ENCODE assay signal across 1 cellular context in the genomic region with DNA sequence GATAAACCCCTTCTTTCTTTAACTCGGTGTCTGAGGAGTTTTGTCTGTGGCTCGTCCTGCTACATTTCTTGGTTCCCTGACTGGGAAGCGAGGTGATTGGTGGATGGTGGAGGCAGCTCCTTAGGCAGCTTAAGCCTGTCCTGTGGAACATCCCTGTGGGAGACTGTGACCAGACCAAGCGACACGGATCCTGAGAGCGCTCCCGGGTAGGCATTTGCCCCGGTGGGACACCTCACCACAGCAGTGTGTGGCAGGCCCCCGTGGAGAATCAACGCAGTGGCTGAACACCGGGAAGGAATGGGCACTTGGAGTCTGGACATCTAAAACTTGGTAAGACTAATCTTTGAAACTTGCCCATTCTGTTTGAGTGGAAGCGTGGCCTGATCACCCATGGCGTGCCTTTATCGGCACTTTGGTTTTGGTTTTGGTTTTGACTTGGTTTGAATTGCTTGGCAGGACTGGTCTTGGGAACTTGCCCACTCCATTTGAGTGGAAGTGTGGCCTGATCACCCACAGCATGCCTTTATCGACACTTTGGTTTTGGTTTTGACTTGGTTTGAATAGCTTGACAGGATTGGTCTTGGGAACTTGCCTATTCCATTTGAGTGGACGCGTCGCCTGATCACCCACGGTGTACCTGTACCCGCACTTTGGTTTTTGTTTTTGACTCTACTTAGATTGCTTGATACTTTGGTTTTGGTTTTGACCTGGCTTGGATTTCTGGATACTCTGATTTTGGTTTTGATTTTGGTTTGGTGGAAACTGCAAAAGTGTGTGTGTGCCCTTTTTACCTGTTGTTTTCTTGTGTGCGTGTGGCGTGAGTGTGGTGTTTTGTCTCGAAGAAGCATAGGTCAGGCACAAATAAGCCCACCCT.
TF ChIP-seq lines count a peak whose summit lies in the region.

No MANE protein-coding gene starts in this region.

TF ChIP-seq in K562, 482 proteins besides CTCF, POLR2A, EP300 and RAD21 (continued from another document):
- TF ChIP-seq, protein P1, sequence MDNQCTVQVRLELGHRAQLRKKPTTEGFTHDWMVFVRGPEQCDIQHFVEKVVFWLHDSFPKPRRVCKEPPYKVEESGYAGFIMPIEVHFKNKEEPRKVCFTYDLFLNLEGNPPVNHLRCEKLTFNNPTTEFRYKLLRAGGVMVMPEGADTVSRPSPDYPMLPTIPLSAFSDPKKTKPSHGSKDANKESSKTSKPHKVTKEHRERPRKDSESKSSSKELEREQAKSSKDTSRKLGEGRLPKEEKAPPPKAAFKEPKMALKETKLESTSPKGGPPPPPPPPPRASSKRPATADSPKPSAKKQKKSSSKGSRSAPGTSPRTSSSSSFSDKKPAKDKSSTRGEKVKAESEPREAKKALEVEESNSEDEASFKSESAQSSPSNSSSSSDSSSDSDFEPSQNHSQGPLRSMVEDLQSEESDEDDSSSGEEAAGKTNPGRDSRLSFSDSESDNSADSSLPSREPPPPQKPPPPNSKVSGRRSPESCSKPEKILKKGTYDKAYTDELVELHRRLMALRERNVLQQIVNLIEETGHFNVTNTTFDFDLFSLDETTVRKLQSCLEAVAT (IDR thresholded peaks at IDR 0.05), result 0 out of 4 replicates have a peak, but pooled peaks of 1 of the 2 experiments have one; percentile 12
- TF ChIP-seq HDAC1 (IDR thresholded peaks at IDR 0.05), result peak in 1 of 2 experiments; percentile 62; a peak in 1 of 4 replicates
- peak; percentile 96 to 98 for TF ChIP-seq KDM1A (IDR thresholded peaks at IDR 0.05)
- 0 out of 2 replicates have a peak, but pooled peaks have one; percentile 36 for TF ChIP-seq ZKSCAN8 (CRISPR knock-in tag; IDR thresholded peaks at IDR 0.05)
TF ChIP-seq in K562: peak in this region for 5; not testable (repeated sequence) for 477.
